ENCODE assay signal across 12 cellular contexts in the genomic region with DNA sequence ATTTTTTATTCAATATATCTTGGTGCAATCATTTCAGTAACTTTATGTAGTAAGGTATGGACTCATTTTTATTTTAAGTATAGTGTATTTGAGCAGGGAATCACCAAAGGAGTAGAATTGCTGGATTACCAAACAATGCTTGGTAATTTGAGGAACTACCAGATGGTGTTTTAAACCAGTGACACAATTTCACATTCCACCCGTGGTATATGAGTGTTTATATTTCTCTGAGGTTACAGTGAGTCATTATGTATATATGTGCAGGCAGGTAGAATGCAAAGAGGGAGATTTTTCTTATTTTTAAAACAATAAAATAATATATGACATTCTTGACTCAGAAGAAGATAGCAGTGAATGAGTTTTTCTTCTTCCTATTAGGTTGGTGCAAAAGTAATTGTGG.
"Had no signal": no experiment of that assay in that cellular context is flagged by ENCODE, and none has a peak within 500 bp of the region (broad histone marks: within the 10 kb centered on the region; RNA-seq: fewer than 3 reads in every experiment).

No MANE protein-coding gene starts in this region.

- H3K4me1 ChIP-seq: stomach had no signal

- H3K27ac ChIP-seq: ovary, skin epidermis, stomach, thoracic aorta had no signal

- DNase-seq: activated CD4-positive, alpha-beta T cell treated with anti-CD3 and anti-CD28 coated beads, Interleukin-2, amount 50 U/mL, for 1 hour; activated CD4-positive, CD25-positive, alpha-beta regulatory T cell; activated naive CD4-positive, alpha-beta T cell treated with anti-CD3 and anti-CD28 coated beads, Interleukin-2, amount 50 U/mL, for 16 hours; activated T-cell treated with anti-CD3 and anti-CD28 coated beads, Interleukin-2, amount 50 U/mL, for 1 hour; ovary; stimulated activated CD4-positive, alpha-beta T cell treated with anti-CD3 and anti-CD28 coated beads, Interleukin-4, amount 100 ng/mL, for 4 hours; stomach had no signal

- H3K36me3 ChIP-seq: ovary, stomach, thoracic aorta had no signal

- H3K4me1 Mint-ChIP-seq: neural crest cell had no signal

- H3K9me3 ChIP-seq: ovary, stomach, thoracic aorta had no signal

- H3K4me3 ChIP-seq: ovary, skin epidermis, stomach, thoracic aorta had no signal

- FAIRE-seq: keratinocyte, TTC549 had no signal

- H3K4me3 Mint-ChIP-seq: neural crest cell had no signal

- H3K27me3 ChIP-seq: ovary, stomach had no signal
